17 cellular contexts compared by ENCODE assay signal in the genomic region with DNA sequence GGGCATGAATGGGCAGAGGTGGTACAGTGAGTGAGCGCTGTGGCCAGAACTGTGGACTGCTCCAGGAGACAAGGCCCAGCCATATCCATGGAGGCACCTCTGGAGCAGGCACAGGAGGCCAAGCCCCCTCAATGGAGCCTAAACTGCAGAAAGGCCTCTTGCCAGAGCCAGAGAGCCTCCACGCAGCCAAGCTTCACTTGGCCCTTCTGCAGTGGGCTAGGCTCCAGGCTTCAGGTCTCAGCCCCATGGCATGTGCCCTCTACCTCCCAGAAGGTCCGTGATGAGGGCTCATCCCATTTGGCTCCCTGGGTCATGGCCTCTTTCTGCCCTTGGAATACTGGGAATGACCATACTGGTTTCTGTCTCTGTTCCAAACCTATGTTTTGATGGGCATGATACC. TPM values are rescaled to one million over a fixed set of nuclear protein-coding genes. Genes with fewer than 3 reads are reported as not detected.
DNase-seq lines count a peak whose midpoint lies in the region; ATAC-seq and TF ChIP-seq lines count a peak whose summit lies in the region.
"Had no signal": no experiment of that assay in that cellular context is flagged by ENCODE, and none has a peak within 500 bp of the region (broad histone marks: within the 10 kb centered on the region; RNA-seq: fewer than 3 reads in every experiment).

No MANE protein-coding gene starts in this region.

- no peak overlapping the region for H3K27ac Mint-ChIP-seq in activated naive CD4-positive, alpha-beta T cell treated with anti-CD3 and anti-CD28 coated beads for 36 hours
- no peak overlapping the region for H3K27ac Mint-ChIP-seq in activated CD4-positive, alpha-beta T cell treated with anti-CD3 and anti-CD28 coated beads for 36 hours
- H3K27ac Mint-ChIP-seq: CD4-positive, alpha-beta memory T cell; GM23338 had no signal

- peaks cover 25% of the 10 kb centered on the region for H3F3A ChIP-seq in GM23248 (ENCODE audit: insufficient read depth)

- H3K9me2 ChIP-seq in GM23248 (ENCODE audit: insufficient read depth): no peaks in the 10 kb centered on the region

- ATAC-seq in HG03432 (IDR thresholded peaks at IDR 0.05; ENCODE audit: unreplicated experiment): no peak
- ATAC-seq in activated CD4-positive, alpha-beta T cell treated with anti-CD3 and anti-CD28 coated beads for 36 hours: no peak

- intact Hi-C loops in tibial artery (cut with DNase I; ENCODE audit: low total_unique reads): no loop called here
- intact Hi-C loops in activated naive CD4-positive, alpha-beta T cell treated with anti-CD3 and anti-CD28 coated beads for 36 hours (cut with micrococcal nuclease): no loop called here
- intact Hi-C loops in activated CD4-positive, alpha-beta T cell treated with anti-CD3 and anti-CD28 coated beads for 36 hours (cut with DNase I, micrococcal nuclease): no loop called here

- no peak overlapping the region for H3K9ac ChIP-seq in GM23248
- H3K9ac ChIP-seq: BLaER1 treated with 17β-estradiol and CSF1 and Interleukin-3, amounts not matched to agents 10 nM and 100 nM had no signal

- 14 to 17% methylated on average over 3 of the region's 3 CpGs for WGBS in GM23248 (ENCODE audit: low coverage in 1 of 2, low lambda C conversion rate in 2 of 2, missing lambda C conversion rate in 2 of 2), 2 experiments

- no peaks in the 10 kb centered on the region for H4K20me1 ChIP-seq in GM23248 (ENCODE audit: insufficient read depth)
- H4K20me1 ChIP-seq: BLaER1 treated with 17β-estradiol and CSF1 and Interleukin-3, amounts not matched to agents 10 nM and 100 nM had no signal

- CTCF ChIA-PET in activated naive CD4-positive, alpha-beta T cell treated with anti-CD3 and anti-CD28 coated beads for 36 hours (lab: Charles Lee): interaction anchor here (0.6 kb wide), 1 partner anchor 14 kb away, joined by 3 read pairs; no protein-coding TSS in a partner anchor
- CTCF ChIA-PET in activated CD4-positive, alpha-beta T cell treated with anti-CD3 and anti-CD28 coated beads for 36 hours (lab: Charles Lee): interaction anchor here (1.0 kb wide), 1 partner anchor 27 kb away, joined by 3 read pairs; no protein-coding TSS in a partner anchor

- DNase-seq in GM23248: no peak
- DNase-seq in tibial artery: no peak
- no peak for DNase-seq in activated naive CD4-positive, alpha-beta T cell treated with anti-CD3 and anti-CD28 coated beads for 36 hours
- no peak for DNase-seq in activated CD4-positive, alpha-beta T cell treated with anti-CD3 and anti-CD28 coated beads for 36 hours
- DNase-seq: ACHN; Caco-2; CD4-positive, alpha-beta memory T cell; DMS79 treated with DMSO at 0.1 percent for 48 hours; KG1; NCI-H1105; NCI-H2171 had no signal

- H3K36me3 ChIP-seq in GM23248 (ENCODE audit: low read depth) (no peaks in the 10 kb centered on the region), tibial artery (no peaks in the 10 kb centered on the region)
- H3K36me3 ChIP-seq: BLaER1 treated with 17β-estradiol and CSF1 and Interleukin-3, amounts not matched to agents 10 nM and 100 nM had no signal

- H3K27me3 ChIP-seq in GM23248 (replicated peaks; ENCODE audit: insufficient read depth) (no peaks in the 10 kb centered on the region), layer of hippocampus (ENCODE audit: control insufficient read depth, insufficient read depth, low read length) (no peaks in the 10 kb centered on the region), tibial artery (no peaks in the 10 kb centered on the region)
- H3K27me3 ChIP-seq: BLaER1 treated with 17β-estradiol and CSF1 and Interleukin-3, amounts not matched to agents 10 nM and 100 nM had no signal

- no peak overlapping the region for H3K4me3 Mint-ChIP-seq in activated naive CD4-positive, alpha-beta T cell treated with anti-CD3 and anti-CD28 coated beads for 36 hours
- no peak overlapping the region for H3K4me3 Mint-ChIP-seq in activated CD4-positive, alpha-beta T cell treated with anti-CD3 and anti-CD28 coated beads for 36 hours
- H3K4me3 Mint-ChIP-seq: CD4-positive, alpha-beta memory T cell; GM23338 had no signal

- TF ChIP-seq CTCF in tibial artery (IDR thresholded peaks at IDR 0.05): no peak

- H2AFZ ChIP-seq in GM23248: no peak overlapping the region
- H2AFZ ChIP-seq: GM23338 had no signal

- peaks cover 45% of the 10 kb centered on the region for H3K4me1 ChIP-seq in GM23248 (ENCODE audit: insufficient read depth)
- H3K4me1 ChIP-seq in tibial artery: peaks cover 0 to 56% (median 13%) of the 10 kb centered on the region in 4 donors
- H3K4me1 ChIP-seq: BLaER1 treated with 17β-estradiol and CSF1 and Interleukin-3, amounts not matched to agents 10 nM and 100 nM; Caco-2 had no signal

- H3K4me1 Mint-ChIP-seq in activated naive CD4-positive, alpha-beta T cell treated with anti-CD3 and anti-CD28 coated beads for 36 hours (ENCODE audit: low read depth): no peaks in the 10 kb centered on the region
- no peaks in the 10 kb centered on the region for H3K4me1 Mint-ChIP-seq in activated CD4-positive, alpha-beta T cell treated with anti-CD3 and anti-CD28 coated beads for 36 hours
- H3K4me1 Mint-ChIP-seq: CD4-positive, alpha-beta memory T cell had no signal

- no peaks in the 10 kb centered on the region for H3K36me3 Mint-ChIP-seq in activated naive CD4-positive, alpha-beta T cell treated with anti-CD3 and anti-CD28 coated beads for 36 hours (ENCODE audit: low read depth)
- H3K36me3 Mint-ChIP-seq in activated CD4-positive, alpha-beta T cell treated with anti-CD3 and anti-CD28 coated beads for 36 hours (ENCODE audit: low read depth): no peaks in the 10 kb centered on the region
- H3K36me3 Mint-ChIP-seq: CD4-positive, alpha-beta memory T cell had no signal

- in situ Hi-C loops in GM23248 (cut with MboI): no loop called here

- no peaks in the 10 kb centered on the region for H3K9me3 Mint-ChIP-seq in activated naive CD4-positive, alpha-beta T cell treated with anti-CD3 and anti-CD28 coated beads for 36 hours
- H3K9me3 Mint-ChIP-seq in activated CD4-positive, alpha-beta T cell treated with anti-CD3 and anti-CD28 coated beads for 36 hours (ENCODE audit: low read depth): no peaks in the 10 kb centered on the region
- H3K9me3 Mint-ChIP-seq: GM23338 had no signal

- H3K79me2 ChIP-seq in GM23248 (ENCODE audit: insufficient read depth): peaks cover 91% of the 10 kb centered on the region

- H3K4me2 ChIP-seq in GM23248 (ENCODE audit: unreplicated experiment): peak overlapping the region; percentile 70
- H3K4me2 ChIP-seq: BLaER1 treated with 17β-estradiol and CSF1 and Interleukin-3, amounts not matched to agents 10 nM and 100 nM; GM23338 had no signal

- no peaks in the 10 kb centered on the region for H3K27me3 Mint-ChIP-seq in activated naive CD4-positive, alpha-beta T cell treated with anti-CD3 and anti-CD28 coated beads for 36 hours (ENCODE audit: low read depth)
- no peaks in the 10 kb centered on the region for H3K27me3 Mint-ChIP-seq in activated CD4-positive, alpha-beta T cell treated with anti-CD3 and anti-CD28 coated beads for 36 hours
- H3K27me3 Mint-ChIP-seq: CD4-positive, alpha-beta memory T cell had no signal

- peak overlapping the region; percentile 63; the same call in 1 of the 2 replicates for H3K27ac ChIP-seq in GM23248
- H3K27ac ChIP-seq in angular gyrus (ENCODE audit: low read depth, low read length): peak overlapping the region; percentile 87
- H3K27ac ChIP-seq in layer of hippocampus (ENCODE audit: low read depth, low read length): peak overlapping the region; percentile 50
- H3K27ac ChIP-seq in tibial artery: peak overlapping the region; percentile 46 to 72
- H3K27ac ChIP-seq: BLaER1 treated with 17β-estradiol and CSF1 and Interleukin-3, amounts not matched to agents 10 nM and 100 nM had no signal

- POLR2A ChIA-PET in activated CD4-positive, alpha-beta T cell treated with anti-CD3 and anti-CD28 coated beads for 36 hours (lab: Charles Lee): no interaction called here

- H3K9me3 ChIP-seq in GM23248 (ENCODE audit: low read depth) (no peaks in the 10 kb centered on the region), tibial artery (no peaks in the 10 kb centered on the region)
- H3K9me3 ChIP-seq: BLaER1 treated with 17β-estradiol and CSF1 and Interleukin-3, amounts not matched to agents 10 nM and 100 nM; Caco-2 had no signal

- H3K4me3 ChIP-seq in GM23248 (no peak overlapping the region), tibial artery (no peak overlapping the region)
- H3K4me3 ChIP-seq: BLaER1 treated with 17β-estradiol and CSF1 and Interleukin-3, amounts not matched to agents 10 nM and 100 nM; GM12878; GM23338 had no signal

RNA-seq across cellular contexts. Expression of a gene that starts 8.9 kb away (rescaled TPM):
- total RNA-seq in GM23248 (2014; rRNA removed; shearing (Covaris generic)): 33.8 and 43.1 TPM in 2 replicates
- 20.1 and 23.5 TPM in 2 replicates for polyA plus RNA-seq in GM23248 (2016; fragmentation: Nextera tagmentation; extraction: Ambion mirVana)
- not detected for total RNA-seq in activated naive CD4-positive, alpha-beta T cell treated with anti-CD3 and anti-CD28 coated beads for 36 hours
- not detected for total RNA-seq in activated CD4-positive, alpha-beta T cell treated with anti-CD3 and anti-CD28 coated beads for 36 hours
- total RNA-seq: Caco-2; CD4-positive, alpha-beta memory T cell had no signal
- polyA plus RNA-seq: CD4-positive, alpha-beta memory T cell; GM23338 had no signal

Comparison
In these comparisons a context has a peak if more than half of its experiments do, and no peak if none do; other contexts are left out.
1. RNA of a gene that starts 8.9 kb away (total RNA-seq): 33.8 to 43.1 TPM in GM23248; not detected in activated naive CD4-positive, alpha-beta T cell treated with anti-CD3 and anti-CD28 coated beads for 36 hours and not detected in activated CD4-positive, alpha-beta T cell treated with anti-CD3 and anti-CD28 coated beads for 36 hours; every median in the first group is over 10 times any median in the second.
2. Peak in every context shown above with its lines, with median percentiles within 50 percentile points of each other: H3K27ac ChIP-seq.